ENCODE assay signal across 1 cellular context in genomic region chr17:81518785-81519283, GRCh38.
TF ChIP-seq lines count a peak whose summit lies in the region.

No MANE protein-coding gene starts in this region.

TF ChIP-seq in HepG2, 621 proteins besides CTCF, POLR2A, EP300 and RAD21 (continued from another document and continues in another):
- TF ChIP-seq, protein P1, sequence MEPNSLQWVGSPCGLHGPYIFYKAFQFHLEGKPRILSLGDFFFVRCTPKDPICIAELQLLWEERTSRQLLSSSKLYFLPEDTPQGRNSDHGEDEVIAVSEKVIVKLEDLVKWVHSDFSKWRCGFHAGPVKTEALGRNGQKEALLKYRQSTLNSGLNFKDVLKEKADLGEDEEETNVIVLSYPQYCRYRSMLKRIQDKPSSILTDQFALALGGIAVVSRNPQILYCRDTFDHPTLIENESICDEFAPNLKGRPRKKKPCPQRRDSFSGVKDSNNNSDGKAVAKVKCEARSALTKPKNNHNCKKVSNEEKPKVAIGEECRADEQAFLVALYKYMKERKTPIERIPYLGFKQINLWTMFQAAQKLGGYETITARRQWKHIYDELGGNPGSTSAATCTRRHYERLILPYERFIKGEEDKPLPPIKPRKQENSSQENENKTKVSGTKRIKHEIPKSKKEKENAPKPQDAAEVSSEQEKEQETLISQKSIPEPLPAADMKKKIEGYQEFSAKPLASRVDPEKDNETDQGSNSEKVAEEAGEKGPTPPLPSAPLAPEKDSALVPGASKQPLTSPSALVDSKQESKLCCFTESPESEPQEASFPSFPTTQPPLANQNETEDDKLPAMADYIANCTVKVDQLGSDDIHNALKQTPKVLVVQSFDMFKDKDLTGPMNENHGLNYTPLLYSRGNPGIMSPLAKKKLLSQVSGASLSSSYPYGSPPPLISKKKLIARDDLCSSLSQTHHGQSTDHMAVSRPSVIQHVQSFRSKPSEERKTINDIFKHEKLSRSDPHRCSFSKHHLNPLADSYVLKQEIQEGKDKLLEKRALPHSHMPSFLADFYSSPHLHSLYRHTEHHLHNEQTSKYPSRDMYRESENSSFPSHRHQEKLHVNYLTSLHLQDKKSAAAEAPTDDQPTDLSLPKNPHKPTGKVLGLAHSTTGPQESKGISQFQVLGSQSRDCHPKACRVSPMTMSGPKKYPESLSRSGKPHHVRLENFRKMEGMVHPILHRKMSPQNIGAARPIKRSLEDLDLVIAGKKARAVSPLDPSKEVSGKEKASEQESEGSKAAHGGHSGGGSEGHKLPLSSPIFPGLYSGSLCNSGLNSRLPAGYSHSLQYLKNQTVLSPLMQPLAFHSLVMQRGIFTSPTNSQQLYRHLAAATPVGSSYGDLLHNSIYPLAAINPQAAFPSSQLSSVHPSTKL (CRISPR knock-in tag; IDR thresholded peaks at IDR 0.05): no peak
- TF ChIP-seq RBFOX2 (IDR thresholded peaks at IDR 0.05; ENCODE audit: low read depth, low read length) (no peak), ONECUT2 (CRISPR knock-in tag; IDR thresholded peaks at IDR 0.05) (no peak), ZNF446 (CRISPR knock-in tag; IDR thresholded peaks at IDR 0.05) (peak; percentile 64; the same call in 1 of the 2 replicates), ATF7 (IDR thresholded peaks at IDR 0.05) (no peak), ATF7 (CRISPR knock-in tag; IDR thresholded peaks at IDR 0.05) (no peak), ZNF777 (CRISPR knock-in tag; IDR thresholded peaks at IDR 0.05) (peak; percentile 14; the same call in 1 of the 2 replicates), PLRG1 (conservative IDR thresholded peaks at IDR 0.05) (no peak), DNMT1 (CRISPR knock-in tag; IDR thresholded peaks at IDR 0.05) (0 out of 2 replicates have a peak, but pooled peaks have one; percentile 19), ATRX (CRISPR knock-in tag; IDR thresholded peaks at IDR 0.05; ENCODE audit: borderline replicate concordance) (no peak), NFKB2 (CRISPR knock-in tag; IDR thresholded peaks at IDR 0.05; ENCODE audit: borderline replicate concordance) (0 out of 2 replicates have a peak, but pooled peaks have one; percentile 53), EZH2 (conservative IDR thresholded peaks at IDR 0.05; ENCODE audit: low read depth, low read length) (no peak), HDAC2 (CRISPR knock-in tag; IDR thresholded peaks at IDR 0.05) (no peak), SNAPC2 (CRISPR knock-in tag; IDR thresholded peaks at IDR 0.05) (no peak), FIP1L1 (IDR thresholded peaks at IDR 0.05; ENCODE audit: borderline replicate concordance, insufficient read depth, low read depth, low read length) (no peak), ZIK1 (CRISPR knock-in tag; IDR thresholded peaks at IDR 0.05; ENCODE audit: borderline replicate concordance, low read depth) (0 out of 2 replicates have a peak, but pooled peaks have one; percentile 25), ZNF891 (CRISPR knock-in tag; IDR thresholded peaks at IDR 0.05) (no peak; the same call in 1 of the 2 replicates), FOXK2 (IDR thresholded peaks at IDR 0.05) (no peak), TCF7 (IDR thresholded peaks at IDR 0.05; ENCODE audit: low read depth) (no peak), SOX5 (CRISPR knock-in tag; IDR thresholded peaks at IDR 0.05; ENCODE audit: borderline replicate concordance) (no peak), MED13 (CRISPR knock-in tag; IDR thresholded peaks at IDR 0.05) (peak; percentile 55; the same call in 1 of the 2 replicates), KDM4B (CRISPR knock-in tag; IDR thresholded peaks at IDR 0.05) (no peak), ZFX (CRISPR knock-in tag; IDR thresholded peaks at IDR 0.05; ENCODE audit: low read depth) (no peak), ZMAT3 (CRISPR knock-in tag; conservative IDR thresholded peaks at IDR 0.05) (no peak; the same call in 1 of the 2 replicates), HMG20B (CRISPR knock-in tag; conservative IDR thresholded peaks at IDR 0.05) (no peak), POLR2AphosphoS5 (IDR thresholded peaks at IDR 0.05; ENCODE audit: low read depth, low read length) (no peak), KDM2A (CRISPR knock-in tag; IDR thresholded peaks at IDR 0.05; ENCODE audit: borderline replicate concordance, low read depth) (peak; percentile 30; the same call in 1 of the 2 replicates), ZFP36 (IDR thresholded peaks at IDR 0.05; ENCODE audit: borderline replicate concordance, low read depth, low read length, partially characterized antibody) (no peak), TEAD2 (CRISPR knock-in tag; IDR thresholded peaks at IDR 0.05) (no peak), ZNF451 (CRISPR knock-in tag; IDR thresholded peaks at IDR 0.05) (no peak), NR0B2 (CRISPR knock-in tag; IDR thresholded peaks at IDR 0.05) (no peak), ZBTB46 (CRISPR knock-in tag; IDR thresholded peaks at IDR 0.05; ENCODE audit: borderline replicate concordance) (no peak), POGZ (CRISPR knock-in tag; IDR thresholded peaks at IDR 0.05) (no peak), NFYC (CRISPR knock-in tag; IDR thresholded peaks at IDR 0.05) (no peak), RNF2 (conservative IDR thresholded peaks at IDR 0.05; ENCODE audit: low read depth) (no peak), MTA1 (CRISPR knock-in tag; IDR thresholded peaks at IDR 0.05; ENCODE audit: borderline replicate concordance) (no peak), ZBTB38 (CRISPR knock-in tag; IDR thresholded peaks at IDR 0.05) (0 out of 2 replicates have a peak, but pooled peaks have one; percentile 30), CC2D1A (CRISPR knock-in tag; IDR thresholded peaks at IDR 0.05) (no peak), ZNF33A (CRISPR knock-in tag; IDR thresholded peaks at IDR 0.05; ENCODE audit: borderline replicate concordance) (no peak), ZNF441 (CRISPR knock-in tag; IDR thresholded peaks at IDR 0.05; ENCODE audit: borderline replicate concordance) (no peak), ZNF3 (CRISPR knock-in tag; IDR thresholded peaks at IDR 0.05) (no peak), EEA1 (CRISPR knock-in tag; IDR thresholded peaks at IDR 0.05; ENCODE audit: borderline replicate concordance) (peak; percentile 19; the same call in 1 of the 2 replicates), TCF12 (IDR thresholded peaks at IDR 0.05) (no peak), TCF12 (CRISPR knock-in tag; IDR thresholded peaks at IDR 0.05) (no peak)
- TF ChIP-seq, protein P2, sequence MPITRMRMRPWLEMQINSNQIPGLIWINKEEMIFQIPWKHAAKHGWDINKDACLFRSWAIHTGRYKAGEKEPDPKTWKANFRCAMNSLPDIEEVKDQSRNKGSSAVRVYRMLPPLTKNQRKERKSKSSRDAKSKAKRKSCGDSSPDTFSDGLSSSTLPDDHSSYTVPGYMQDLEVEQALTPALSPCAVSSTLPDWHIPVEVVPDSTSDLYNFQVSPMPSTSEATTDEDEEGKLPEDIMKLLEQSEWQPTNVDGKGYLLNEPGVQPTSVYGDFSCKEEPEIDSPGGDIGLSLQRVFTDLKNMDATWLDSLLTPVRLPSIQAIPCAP (CRISPR knock-in tag; IDR thresholded peaks at IDR 0.05; ENCODE audit: low read depth): no peak
- TF ChIP-seq, protein P3, sequence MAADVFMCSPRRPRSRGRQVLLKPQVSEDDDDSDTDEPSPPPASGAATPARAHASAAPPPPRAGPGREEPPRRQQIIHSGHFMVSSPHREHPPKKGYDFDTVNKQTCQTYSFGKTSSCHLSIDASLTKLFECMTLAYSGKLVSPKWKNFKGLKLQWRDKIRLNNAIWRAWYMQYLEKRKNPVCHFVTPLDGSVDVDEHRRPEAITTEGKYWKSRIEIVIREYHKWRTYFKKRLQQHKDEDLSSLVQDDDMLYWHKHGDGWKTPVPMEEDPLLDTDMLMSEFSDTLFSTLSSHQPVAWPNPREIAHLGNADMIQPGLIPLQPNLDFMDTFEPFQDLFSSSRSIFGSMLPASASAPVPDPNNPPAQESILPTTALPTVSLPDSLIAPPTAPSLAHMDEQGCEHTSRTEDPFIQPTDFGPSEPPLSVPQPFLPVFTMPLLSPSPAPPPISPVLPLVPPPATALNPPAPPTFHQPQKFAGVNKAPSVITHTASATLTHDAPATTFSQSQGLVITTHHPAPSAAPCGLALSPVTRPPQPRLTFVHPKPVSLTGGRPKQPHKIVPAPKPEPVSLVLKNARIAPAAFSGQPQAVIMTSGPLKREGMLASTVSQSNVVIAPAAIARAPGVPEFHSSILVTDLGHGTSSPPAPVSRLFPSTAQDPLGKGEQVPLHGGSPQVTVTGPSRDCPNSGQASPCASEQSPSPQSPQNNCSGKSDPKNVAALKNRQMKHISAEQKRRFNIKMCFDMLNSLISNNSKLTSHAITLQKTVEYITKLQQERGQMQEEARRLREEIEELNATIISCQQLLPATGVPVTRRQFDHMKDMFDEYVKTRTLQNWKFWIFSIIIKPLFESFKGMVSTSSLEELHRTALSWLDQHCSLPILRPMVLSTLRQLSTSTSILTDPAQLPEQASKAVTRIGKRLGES (CRISPR knock-in tag; IDR thresholded peaks at IDR 0.05; ENCODE audit: borderline replicate concordance): no peak
- TF ChIP-seq, protein P4, sequence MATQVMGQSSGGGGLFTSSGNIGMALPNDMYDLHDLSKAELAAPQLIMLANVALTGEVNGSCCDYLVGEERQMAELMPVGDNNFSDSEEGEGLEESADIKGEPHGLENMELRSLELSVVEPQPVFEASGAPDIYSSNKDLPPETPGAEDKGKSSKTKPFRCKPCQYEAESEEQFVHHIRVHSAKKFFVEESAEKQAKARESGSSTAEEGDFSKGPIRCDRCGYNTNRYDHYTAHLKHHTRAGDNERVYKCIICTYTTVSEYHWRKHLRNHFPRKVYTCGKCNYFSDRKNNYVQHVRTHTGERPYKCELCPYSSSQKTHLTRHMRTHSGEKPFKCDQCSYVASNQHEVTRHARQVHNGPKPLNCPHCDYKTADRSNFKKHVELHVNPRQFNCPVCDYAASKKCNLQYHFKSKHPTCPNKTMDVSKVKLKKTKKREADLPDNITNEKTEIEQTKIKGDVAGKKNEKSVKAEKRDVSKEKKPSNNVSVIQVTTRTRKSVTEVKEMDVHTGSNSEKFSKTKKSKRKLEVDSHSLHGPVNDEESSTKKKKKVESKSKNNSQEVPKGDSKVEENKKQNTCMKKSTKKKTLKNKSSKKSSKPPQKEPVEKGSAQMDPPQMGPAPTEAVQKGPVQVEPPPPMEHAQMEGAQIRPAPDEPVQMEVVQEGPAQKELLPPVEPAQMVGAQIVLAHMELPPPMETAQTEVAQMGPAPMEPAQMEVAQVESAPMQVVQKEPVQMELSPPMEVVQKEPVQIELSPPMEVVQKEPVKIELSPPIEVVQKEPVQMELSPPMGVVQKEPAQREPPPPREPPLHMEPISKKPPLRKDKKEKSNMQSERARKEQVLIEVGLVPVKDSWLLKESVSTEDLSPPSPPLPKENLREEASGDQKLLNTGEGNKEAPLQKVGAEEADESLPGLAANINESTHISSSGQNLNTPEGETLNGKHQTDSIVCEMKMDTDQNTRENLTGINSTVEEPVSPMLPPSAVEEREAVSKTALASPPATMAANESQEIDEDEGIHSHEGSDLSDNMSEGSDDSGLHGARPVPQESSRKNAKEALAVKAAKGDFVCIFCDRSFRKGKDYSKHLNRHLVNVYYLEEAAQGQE (IDR thresholded peaks at IDR 0.05; ENCODE audit: borderline replicate concordance in 1 of 2, low read depth in 1 of 2, low read length in 2 of 2): no peak
- TF ChIP-seq, protein P5, sequence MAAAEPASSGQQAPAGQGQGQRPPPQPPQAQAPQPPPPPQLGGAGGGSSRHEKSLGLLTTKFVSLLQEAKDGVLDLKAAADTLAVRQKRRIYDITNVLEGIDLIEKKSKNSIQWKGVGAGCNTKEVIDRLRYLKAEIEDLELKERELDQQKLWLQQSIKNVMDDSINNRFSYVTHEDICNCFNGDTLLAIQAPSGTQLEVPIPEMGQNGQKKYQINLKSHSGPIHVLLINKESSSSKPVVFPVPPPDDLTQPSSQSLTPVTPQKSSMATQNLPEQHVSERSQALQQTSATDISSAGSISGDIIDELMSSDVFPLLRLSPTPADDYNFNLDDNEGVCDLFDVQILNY (CRISPR knock-in tag; conservative IDR thresholded peaks at IDR 0.05): no peak
- TF ChIP-seq, protein P6, sequence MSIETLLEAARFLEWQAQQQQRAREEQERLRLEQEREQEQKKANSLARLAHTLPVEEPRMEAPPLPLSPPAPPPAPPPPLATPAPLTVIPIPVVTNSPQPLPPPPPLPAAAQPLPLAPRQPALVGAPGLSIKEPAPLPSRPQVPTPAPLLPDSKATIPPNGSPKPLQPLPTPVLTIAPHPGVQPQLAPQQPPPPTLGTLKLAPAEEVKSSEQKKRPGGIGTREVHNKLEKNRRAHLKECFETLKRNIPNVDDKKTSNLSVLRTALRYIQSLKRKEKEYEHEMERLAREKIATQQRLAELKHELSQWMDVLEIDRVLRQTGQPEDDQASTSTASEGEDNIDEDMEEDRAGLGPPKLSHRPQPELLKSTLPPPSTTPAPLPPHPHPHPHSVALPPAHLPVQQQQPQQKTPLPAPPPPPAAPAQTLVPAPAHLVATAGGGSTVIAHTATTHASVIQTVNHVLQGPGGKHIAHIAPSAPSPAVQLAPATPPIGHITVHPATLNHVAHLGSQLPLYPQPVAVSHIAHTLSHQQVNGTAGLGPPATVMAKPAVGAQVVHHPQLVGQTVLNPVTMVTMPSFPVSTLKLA (IDR thresholded peaks at IDR 0.05): no peak
- TF ChIP-seq, protein P7, sequence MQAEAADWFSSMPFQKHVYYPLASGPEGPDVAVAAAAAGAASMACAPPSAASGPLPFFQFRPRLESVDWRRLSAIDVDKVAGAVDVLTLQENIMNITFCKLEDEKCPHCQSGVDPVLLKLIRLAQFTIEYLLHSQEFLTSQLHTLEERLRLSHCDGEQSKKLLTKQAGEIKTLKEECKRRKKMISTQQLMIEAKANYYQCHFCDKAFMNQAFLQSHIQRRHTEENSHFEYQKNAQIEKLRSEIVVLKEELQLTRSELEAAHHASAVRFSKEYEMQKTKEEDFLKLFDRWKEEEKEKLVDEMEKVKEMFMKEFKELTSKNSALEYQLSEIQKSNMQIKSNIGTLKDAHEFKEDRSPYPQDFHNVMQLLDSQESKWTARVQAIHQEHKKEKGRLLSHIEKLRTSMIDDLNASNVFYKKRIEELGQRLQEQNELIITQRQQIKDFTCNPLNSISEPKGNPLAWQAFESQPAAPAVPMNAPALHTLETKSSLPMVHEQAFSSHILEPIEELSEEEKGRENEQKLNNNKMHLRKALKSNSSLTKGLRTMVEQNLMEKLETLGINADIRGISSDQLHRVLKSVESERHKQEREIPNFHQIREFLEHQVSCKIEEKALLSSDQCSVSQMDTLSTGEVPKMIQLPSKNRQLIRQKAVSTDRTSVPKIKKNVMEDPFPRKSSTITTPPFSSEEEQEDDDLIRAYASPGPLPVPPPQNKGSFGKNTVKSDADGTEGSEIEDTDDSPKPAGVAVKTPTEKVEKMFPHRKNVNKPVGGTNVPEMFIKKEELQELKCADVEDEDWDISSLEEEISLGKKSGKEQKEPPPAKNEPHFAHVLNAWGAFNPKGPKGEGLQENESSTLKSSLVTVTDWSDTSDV (CRISPR knock-in tag; IDR thresholded peaks at IDR 0.05): no peak
